In genomic region chr13:31162151-31163008, GRCh38 we compare ENCODE assay signal across 8 cellular contexts. TPM values are rescaled to one million over a fixed set of nuclear protein-coding genes. Genes with fewer than 3 reads are reported as not detected.
DNase-seq lines count a peak whose midpoint lies in the region; ATAC-seq, FAIRE-seq and TF ChIP-seq lines count a peak whose summit lies in the region.

No MANE protein-coding gene starts in this region.

- ATAC-seq in HG03442 (IDR thresholded peaks at IDR 0.05; ENCODE audit: unreplicated experiment), result peak; percentile 80
- ATAC-seq in activated CD4-positive, alpha-beta T cell treated with anti-CD3 and anti-CD28 coated beads for 36 hours, result peak; percentile 91

- peak overlapping the region; percentile 44 to 79 for H3K9ac ChIP-seq in colonic mucosa (ENCODE audit: low read depth in 2 of 2, low read length in 2 of 2)

- intact Hi-C loops in activated CD4-positive, alpha-beta T cell treated with anti-CD3 and anti-CD28 coated beads for 36 hours (cut with DNase I, micrococcal nuclease), result loop anchor here (1.0 to 10.0 kb wide), 13 partner anchors 37 to 1567 kb away; partner anchors contain the start of genes USPL1 (in 2 of the 2), B3GLCT (in 1 of the 2), BRCA2 (in 1 of the 2) and KATNAL1 (in 1 of the 2)
- intact Hi-C loops in colonic mucosa (cut with DNase I), result loop anchor here (2.0 kb wide), 1 partner anchor 36 kb away; the partner anchor contains the start of gene B3GLCT

- peak overlapping the region; percentile 88 for H3K4me3 Mint-ChIP-seq in activated CD4-positive, alpha-beta T cell treated with anti-CD3 and anti-CD28 coated beads for 36 hours

- peaks cover 28% of the 10 kb centered on the region for H3K4me1 Mint-ChIP-seq in activated CD4-positive, alpha-beta T cell treated with anti-CD3 and anti-CD28 coated beads for 36 hours

- H3K36me3 ChIP-seq in BJ (ENCODE audit: control insufficient read depth, insufficient read depth, low read length) (no peaks in the 10 kb centered on the region), colonic mucosa (no peaks in the 10 kb centered on the region)

- no peaks in the 10 kb centered on the region for H3K9me3 Mint-ChIP-seq in activated CD4-positive, alpha-beta T cell treated with anti-CD3 and anti-CD28 coated beads for 36 hours (ENCODE audit: low read depth)

- no peaks in the 10 kb centered on the region for H3K9me3 ChIP-seq in colonic mucosa

- peaks cover 32% of the 10 kb centered on the region for H3K36me3 Mint-ChIP-seq in activated CD4-positive, alpha-beta T cell treated with anti-CD3 and anti-CD28 coated beads for 36 hours (ENCODE audit: low read depth)

- peak overlapping the region; percentile 66 for H3K4me3 ChIP-seq in BJ (ENCODE audit: low read depth, low read length)
- H3K4me3 ChIP-seq in colonic mucosa, result peak overlapping the region; percentile 86

- H3K27me3 ChIP-seq in BJ (ENCODE audit: control insufficient read depth, insufficient read depth, low read length), result no peaks in the 10 kb centered on the region
- H3K27me3 ChIP-seq in colonic mucosa, result no peaks in the 10 kb centered on the region
- H3K27me3 ChIP-seq in layer of hippocampus (ENCODE audit: control insufficient read depth, insufficient read depth, low read length), result no peaks in the 10 kb centered on the region

- no peak for TF ChIP-seq CTCF in BJ (IDR thresholded peaks at IDR 0.05; ENCODE audit: insufficient read depth, low read depth, low read length)
- no peak for TF ChIP-seq CTCF in colonic mucosa (IDR thresholded peaks at IDR 0.05)

- peak overlapping the region; percentile 99 for H3K27ac ChIP-seq in colonic mucosa
- H3K27ac ChIP-seq in layer of hippocampus (ENCODE audit: low read depth, low read length), result peak overlapping the region; percentile 100

- CTCF ChIA-PET in BJ (lab: Yijun Ruan, JAX), result interaction anchor here (1.7 kb wide), 1 partner anchor 14 kb away, joined by 5 read pairs; no protein-coding TSS in a partner anchor
- CTCF ChIA-PET in activated CD4-positive, alpha-beta T cell treated with anti-CD3 and anti-CD28 coated beads for 36 hours (lab: Charles Lee), result interaction anchor here (1.0 to 2.3 kb wide), 3 partner anchors 37 to 117 kb away, joined by 5 to 10 read pairs (median 9); partner anchors contain the start of gene B3GLCT

- H3K4me1 ChIP-seq in colonic mucosa, result no peaks in the 10 kb centered on the region

- DNase-seq in BJ (ENCODE audit: low read depth) (peak; percentile 83), GM19239 (ENCODE audit: insufficient read length, low spot score) (peak; percentile 67), NCI-H510A treated with DMSO at 0.1 percent for 48 hours (lab: John Stamatoyannopoulos, UW) (peak; percentile 92), colonic mucosa (peak; percentile 98)
- peak; percentile 97 for DNase-seq in activated CD4-positive, alpha-beta T cell treated with anti-CD3 and anti-CD28 coated beads for 36 hours
- DNase-seq in stimulated activated CD4-positive, alpha-beta T cell treated with anti-CD3 and anti-CD28 coated beads, Interleukin-1b, Interleukin-23, amount 100 ng/mL, for 4 hours (ENCODE audit: low read depth in 2 of 2), result peak; percentile 80 to 88

- peak overlapping the region; percentile 100 for H3K27ac Mint-ChIP-seq in activated CD4-positive, alpha-beta T cell treated with anti-CD3 and anti-CD28 coated beads for 36 hours

- peak; percentile 87 for FAIRE-seq in GM19239 (lab: Jason Lieb, UNC)

- H3K27me3 Mint-ChIP-seq in activated CD4-positive, alpha-beta T cell treated with anti-CD3 and anti-CD28 coated beads for 36 hours, result no peaks in the 10 kb centered on the region

- POLR2A ChIA-PET in BJ (lab: Charles Lee), result no interaction called here
- POLR2A ChIA-PET in activated CD4-positive, alpha-beta T cell treated with anti-CD3 and anti-CD28 coated beads for 36 hours (lab: Charles Lee), result no interaction called here

RNA-seq across cellular contexts. Expression of gene HSPH1, which starts 0.7 kb away (rescaled TPM):
- polyA plus RNA-seq in BJ (2011; rRNA removed), result 15.0 and 30.2 TPM in 2 replicates
- polyA minus RNA-seq in BJ (2011; rRNA and poly(A)+ RNA removed), result 7.1 and 8.3 TPM in 2 replicates
- total RNA-seq in activated CD4-positive, alpha-beta T cell treated with anti-CD3 and anti-CD28 coated beads for 36 hours, result 100 to 1,000 TPM; 229 to 259 TPM
- 100 to 1,000 TPM in 1 of 2 donors, 10 to 100 TPM in 1; 57.3 to 162 TPM for total RNA-seq in colonic mucosa

RNA-seq across cellular contexts. Expression of gene B3GLCT, which starts 37.4 kb away (rescaled TPM):
- 3.3 and 4.5 TPM in 2 replicates for polyA plus RNA-seq in BJ (2011; rRNA removed)
- polyA minus RNA-seq in BJ (2011; rRNA and poly(A)+ RNA removed), result 3.2 and 3.3 TPM in 2 replicates
- 1 to 10 TPM; 2.1 to 2.4 TPM for total RNA-seq in activated CD4-positive, alpha-beta T cell treated with anti-CD3 and anti-CD28 coated beads for 36 hours
- total RNA-seq in colonic mucosa, result 1 to 10 TPM; 2.8 to 3.1 TPM

Comparison
In these comparisons a context has a peak if more than half of its experiments do, and no peak if none do; other contexts are left out.
1. Peak in every context shown above with its lines: DNase-seq, ATAC-seq, H3K4me3 ChIP-seq and H3K27ac ChIP-seq.